ENCODE assay signal across 36 cellular contexts in the genomic region with DNA sequence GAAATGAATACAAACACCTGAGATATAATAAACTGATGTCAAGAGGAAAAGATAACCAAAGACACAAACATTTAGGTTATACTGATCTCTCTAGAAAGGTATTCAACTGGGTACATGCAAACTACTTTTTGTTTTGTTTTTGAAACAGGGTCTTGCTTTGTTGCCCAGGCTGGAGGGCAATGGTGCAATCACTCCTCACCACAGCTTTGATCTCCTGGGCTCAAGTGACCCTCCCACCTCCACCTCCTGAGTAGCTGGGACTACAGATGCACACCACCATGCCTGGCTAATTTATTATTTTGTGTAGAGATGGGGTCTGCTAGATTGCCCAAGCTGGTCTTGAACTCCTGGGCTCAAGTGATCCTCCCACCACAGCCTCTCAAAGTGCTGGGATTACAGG. TPM values are rescaled to one million over a fixed set of nuclear protein-coding genes. Genes with fewer than 3 reads are reported as not detected.
DNase-seq lines count a peak whose midpoint lies in the region; ATAC-seq, FAIRE-seq and TF ChIP-seq lines count a peak whose summit lies in the region.
"Had no signal": no experiment of that assay in that cellular context is flagged by ENCODE, and none has a peak within 500 bp of the region (broad histone marks: within the 10 kb centered on the region; RNA-seq: fewer than 3 reads in every experiment).

No MANE protein-coding gene starts in this region.

- H3K4me2 ChIP-seq in HepG2 (ENCODE audit: low read depth, low read length): no peak overlapping the region
- H3K4me2 ChIP-seq: A549; BLaER1; BLaER1 treated with 17β-estradiol and CSF1 and Interleukin-3, amounts not matched to agents 10 nM and 100 nM had no signal

- ATAC-seq in HepG2 (no peak), right lobe of liver (no peak)
- ATAC-seq: A549; CD8-positive, alpha-beta T cell had no signal

- BruUV-seq in HepG2 (replicated peaks; lab: Mats Ljungman, UMichigan): no TSS peak

- intact Hi-C loops in HepG2 (cut with micrococcal nuclease; ENCODE audit: unreplicated experiment): no loop called here
- intact Hi-C loops in right lobe of liver (cut with DNase I): no loop called here
- intact Hi-C loops in posterior vena cava (cut with DNase I): no loop called here

- H4K20me1 ChIP-seq in HepG2 (ENCODE audit: insufficient read depth, low read length): no peaks in the 10 kb centered on the region
- H4K20me1 ChIP-seq: BLaER1; BLaER1 treated with 17β-estradiol and CSF1 and Interleukin-3, amounts not matched to agents 10 nM and 100 nM had no signal

- FAIRE-seq in HepG2 (lab: Jason Lieb, UNC): no peak
- FAIRE-seq: A204.1, A549, D721Med had no signal

- H3K9ac ChIP-seq in HepG2 (ENCODE audit: insufficient read depth, low read depth, low read length): no peak overlapping the region
- H3K9ac ChIP-seq: BLaER1; BLaER1 treated with 17β-estradiol and CSF1 and Interleukin-3, amounts not matched to agents 10 nM and 100 nM had no signal

- no peaks in the 10 kb centered on the region for H3K9me3 ChIP-seq in HepG2 (ENCODE audit: low read length)
- no peaks in the 10 kb centered on the region for H3K9me3 ChIP-seq in right lobe of liver
- H3K9me3 ChIP-seq: A549, BE2C, BLaER1, Caco-2 had no signal

- H3K4me3 ChIP-seq in HepG2 (replicated peaks in 1 of 3; ENCODE audit: insufficient read depth in 1 of 3, low read depth in 2 of 3, low read length in 3 of 3): no peak overlapping the region
- no peak overlapping the region for H3K4me3 ChIP-seq in right lobe of liver
- H3K4me3 ChIP-seq: A549; BLaER1; BLaER1 treated with 17β-estradiol and CSF1 and Interleukin-3, amounts not matched to agents 10 nM and 100 nM had no signal

- in situ Hi-C loops in HepG2 (cut with HindIII; ENCODE audit: extremely low pct_ligation_motif_present, low pct_unique_long_range_greater_than_20kb): no loop called here

- CTCF ChIA-PET in HepG2 (lab: Yijun Ruan, JAX; ENCODE audit: low intra/inter-chr PET ratio, low total read pairs): no interaction called here

- TF ChIP-seq POLR2A in HepG2 (IDR thresholded peaks at IDR 0.05; ENCODE audit: insufficient read depth in 1 of 2, low read depth in 2 of 2, low read length in 2 of 2) (no peak), right lobe of liver (IDR thresholded peaks at IDR 0.05) (no peak)

- H3K4me1 ChIP-seq in HepG2 (ENCODE audit: insufficient read depth, low read length): peaks cover 90% of the 10 kb centered on the region
- H3K4me1 ChIP-seq in right lobe of liver: peaks cover 0 to 10% (median 0%) of the 10 kb centered on the region in 4 donors
- H3K4me1 ChIP-seq: BE2C had no signal

- no peak for TF ChIP-seq RAD21 in HepG2 (CRISPR knock-in tag; IDR thresholded peaks at IDR 0.05)

- H2AFZ ChIP-seq in HepG2 (ENCODE audit: low read length): no peak overlapping the region

- H3K27ac ChIP-seq in HepG2 (ENCODE audit: extremely low read length, insufficient read depth, low read length): no peak overlapping the region
- H3K27ac ChIP-seq in right lobe of liver: no peak overlapping the region
- H3K27ac ChIP-seq: 22Rv1; A549; BLaER1; BLaER1 treated with 17β-estradiol and CSF1 and Interleukin-3, amounts not matched to agents 10 nM and 100 nM; C4-2B had no signal

- peak in 1 of 2 experiments; percentile 24; a peak in 1 of 4 replicates for TF ChIP-seq EP300 in HepG2 (IDR thresholded peaks at IDR 0.05; ENCODE audit: low read depth in 2 of 2, low read length in 2 of 2)
- no peak for TF ChIP-seq EP300 in HepG2 (CRISPR knock-in tag; IDR thresholded peaks at IDR 0.05; ENCODE audit: borderline replicate concordance)

- H3K36me3 ChIP-seq in HepG2 (replicated peaks in 1 of 2; ENCODE audit: control insufficient read depth in 1 of 2, insufficient read depth in 2 of 2, low read length in 2 of 2) (no peaks in the 10 kb centered on the region), right lobe of liver (no peaks in the 10 kb centered on the region)
- H3K36me3 ChIP-seq: BE2C; BLaER1; BLaER1 treated with 17β-estradiol and CSF1 and Interleukin-3, amounts not matched to agents 10 nM and 100 nM had no signal

- no peaks in the 10 kb centered on the region for H3K79me2 ChIP-seq in HepG2 (ENCODE audit: insufficient read depth, low read length)

- H3K27me3 ChIP-seq in HepG2 (ENCODE audit: control insufficient read depth in 1 of 2, insufficient read depth in 2 of 2, low read length in 2 of 2): no peaks in the 10 kb centered on the region
- H3K27me3 ChIP-seq in right lobe of liver: no peaks in the 10 kb centered on the region
- H3K27me3 ChIP-seq: BE2C; BLaER1; BLaER1 treated with 17β-estradiol and CSF1 and Interleukin-3, amounts not matched to agents 10 nM and 100 nM had no signal

- no peak for TF ChIP-seq CTCF in HepG2 (CRISPR knock-in tag; IDR thresholded peaks at IDR 0.05)
- TF ChIP-seq CTCF in right lobe of liver (IDR thresholded peaks at IDR 0.05): no peak

- DNase-seq in HepG2 (ENCODE audit: low spot score) (no peak), right lobe of liver (no peak), posterior vena cava (ENCODE audit: low spot score) (peak; percentile 1), NCI-H146 treated with DMSO at 0.1 percent for 48 hours (lab: John Stamatoyannopoulos, UW; ENCODE audit: unreplicated experiment) (no peak)
- DNase-seq: 8988T; ACHN; AML-193; BE2C; C1 segment of cervical spinal cord; Caco-2; Calu3; CD4-positive, alpha-beta memory T cell; CD4-positive, alpha-beta T cell; CD4-positive, CD25-positive, alpha-beta regulatory T cell; CD8-positive, alpha-beta memory T cell; CD8-positive, alpha-beta T cell; COR-L47; DMS 273 treated with DMSO at 0.1 percent for 48 hours; DMS153; DMS53; DMS79; DMS79 treated with DMSO at 0.1 percent for 48 hours; DND-41; EL had no signal

- POLR2A ChIA-PET in HepG2 (lab: Yijun Ruan, JAX): interaction anchor here (1.0 to 1.4 kb wide), 2 partner anchors 11 to 40 kb away, joined by 3 read pairs; no protein-coding TSS in a partner anchor

TF ChIP-seq in HepG2, 621 proteins besides CTCF, POLR2A, EP300 and RAD21 (continues in another document):
- TF ChIP-seq MTF1 (CRISPR knock-in tag; IDR thresholded peaks at IDR 0.05) (no peak), CEBPB (IDR thresholded peaks at IDR 0.05; ENCODE audit: borderline replicate concordance, low read depth, low read length) (peak; percentile 40; the same call in 1 of the 2 replicates), ZNF572 (CRISPR knock-in tag; IDR thresholded peaks at IDR 0.05) (no peak), FOXA3 (CRISPR knock-in tag; IDR thresholded peaks at IDR 0.05) (no peak), ZNF121 (CRISPR knock-in tag; IDR thresholded peaks at IDR 0.05) (peak; percentile 97), PHF21A (CRISPR knock-in tag; IDR thresholded peaks at IDR 0.05) (no peak), ZMYM3 (CRISPR knock-in tag; IDR thresholded peaks at IDR 0.05) (peak; percentile 35; the same call in 1 of the 2 replicates), ZFP36L1 (CRISPR knock-in tag; IDR thresholded peaks at IDR 0.05) (0 out of 2 replicates have a peak, but pooled peaks have one; percentile 38)
- TF ChIP-seq, protein P1, sequence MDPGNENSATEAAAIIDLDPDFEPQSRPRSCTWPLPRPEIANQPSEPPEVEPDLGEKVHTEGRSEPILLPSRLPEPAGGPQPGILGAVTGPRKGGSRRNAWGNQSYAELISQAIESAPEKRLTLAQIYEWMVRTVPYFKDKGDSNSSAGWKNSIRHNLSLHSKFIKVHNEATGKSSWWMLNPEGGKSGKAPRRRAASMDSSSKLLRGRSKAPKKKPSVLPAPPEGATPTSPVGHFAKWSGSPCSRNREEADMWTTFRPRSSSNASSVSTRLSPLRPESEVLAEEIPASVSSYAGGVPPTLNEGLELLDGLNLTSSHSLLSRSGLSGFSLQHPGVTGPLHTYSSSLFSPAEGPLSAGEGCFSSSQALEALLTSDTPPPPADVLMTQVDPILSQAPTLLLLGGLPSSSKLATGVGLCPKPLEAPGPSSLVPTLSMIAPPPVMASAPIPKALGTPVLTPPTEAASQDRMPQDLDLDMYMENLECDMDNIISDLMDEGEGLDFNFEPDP (CRISPR knock-in tag; conservative IDR thresholded peaks at IDR 0.05): 0 out of 2 replicates have a peak, but pooled peaks have one; percentile 13
- TF ChIP-seq, protein P2, sequence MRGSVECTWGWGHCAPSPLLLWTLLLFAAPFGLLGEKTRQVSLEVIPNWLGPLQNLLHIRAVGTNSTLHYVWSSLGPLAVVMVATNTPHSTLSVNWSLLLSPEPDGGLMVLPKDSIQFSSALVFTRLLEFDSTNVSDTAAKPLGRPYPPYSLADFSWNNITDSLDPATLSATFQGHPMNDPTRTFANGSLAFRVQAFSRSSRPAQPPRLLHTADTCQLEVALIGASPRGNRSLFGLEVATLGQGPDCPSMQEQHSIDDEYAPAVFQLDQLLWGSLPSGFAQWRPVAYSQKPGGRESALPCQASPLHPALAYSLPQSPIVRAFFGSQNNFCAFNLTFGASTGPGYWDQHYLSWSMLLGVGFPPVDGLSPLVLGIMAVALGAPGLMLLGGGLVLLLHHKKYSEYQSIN (CRISPR knock-in tag; IDR thresholded peaks at IDR 0.05; ENCODE audit: borderline replicate concordance): no peak

RNA-seq across cellular contexts. Expression of a gene that starts 38.1 kb away (rescaled TPM):
- total RNA-seq in HepG2 (2016; rRNA removed; fragmentation: Illumina TruSeq; extraction: Trizol) (not detected in 2 replicates), right lobe of liver (1 to 10 TPM in 1 of 6 experiments, under 1 TPM in 3, not detected in 2; 0.20 to 1.3 (median 0.69) TPM), posterior vena cava (under 1 TPM in 1 of 2 donors, not detected in 1; 0.14 TPM)
- total RNA-seq in HepG2 (2016; cell fraction: cytosol; rRNA removed; fragmentation: Illumina TruSeq; extraction: Trizol; ENCODE audit: low read depth): not detected in 2 replicates
- total RNA-seq in HepG2 (2016; cell fraction: insoluble cytoplasmic fraction; rRNA removed; fragmentation: Illumina TruSeq; extraction: Trizol): not detected in 2 replicates
- not detected in 2 replicates for total RNA-seq in HepG2 (2016; cell fraction: membrane; rRNA removed; fragmentation: Illumina TruSeq; extraction: Trizol)
- not detected in 2 replicates for total RNA-seq in HepG2 (2016; cell fraction: nucleus; rRNA removed; fragmentation: Illumina TruSeq; extraction: Trizol)
- polyA plus RNA-seq in HepG2 (2011; rRNA removed): 0.16 and 0.25 TPM in 2 replicates
- polyA plus RNA-seq in HepG2 (2011; cell fraction: cytosol; rRNA removed): 0.08 TPM in 1 of 2 replicates, not detected in the other
- 0.12 and 0.16 TPM in 2 replicates for polyA plus RNA-seq in HepG2 (2011; cell fraction: nucleus; rRNA removed)
- 0.39 and 0.84 TPM in 2 replicates for polyA plus RNA-seq in HepG2 (2012)
- not detected in 2 replicates for polyA plus RNA-seq in HepG2 (2016; cell fraction: cytosol; fragmentation: Illumina TruSeq; extraction: Trizol; ENCODE audit: low read depth)
- polyA plus RNA-seq in HepG2 (2016; cell fraction: insoluble cytoplasmic fraction; fragmentation: Illumina TruSeq; extraction: Trizol; ENCODE audit: low read depth): not detected in 2 replicates
- polyA plus RNA-seq in HepG2 (2016; cell fraction: membrane; fragmentation: Illumina TruSeq; extraction: Trizol; ENCODE audit: low read depth): not detected in 2 replicates
- polyA plus RNA-seq in HepG2 (2016; cell fraction: nucleus; fragmentation: Illumina TruSeq; extraction: Trizol; ENCODE audit: insufficient read depth, low read depth): not detected in 2 replicates
- polyA minus RNA-seq in HepG2 (2011; rRNA and poly(A)+ RNA removed; ENCODE audit: low replicate concordance): not detected in 2 replicates
- polyA minus RNA-seq in HepG2 (2011; cell fraction: cytosol; rRNA and poly(A)+ RNA removed): not detected in 2 replicates
- 0.64 and 1.2 TPM in 2 replicates for polyA minus RNA-seq in HepG2 (2011; cell fraction: nucleus; rRNA and poly(A)+ RNA removed)
- total RNA-seq: A172; A673; Caco-2; Calu3; CD4-positive, alpha-beta memory T cell; CD4-positive, alpha-beta T cell; CD4-positive, CD25-positive, alpha-beta regulatory T cell; CD8-positive, alpha-beta memory T cell; CD8-positive, alpha-beta T cell; Daoy had no signal
- polyA plus RNA-seq: BJ; CD14-positive monocyte; CD4-positive, alpha-beta memory T cell; CD8-positive, alpha-beta memory T cell had no signal
